Comparison of ENCODE assay signal across 12 cellular contexts in genomic region chr4:100508691-100509090, GRCh38. TPM values are rescaled to one million over a fixed set of nuclear protein-coding genes. Genes with fewer than 3 reads are reported as not detected.
"Had no signal": no experiment of that assay in that cellular context is flagged by ENCODE, and none has a peak within 500 bp of the region (broad histone marks: within the 10 kb centered on the region; RNA-seq: fewer than 3 reads in every experiment).

No MANE protein-coding gene starts in this region.

- FAIRE-seq: HepG2 had no signal

- H2AFZ ChIP-seq: GM23248 had no signal

- H3K4me1 Mint-ChIP-seq: IgD-negative memory B cell had no signal

- H3K36me3 ChIP-seq: HAP-1 had no signal

- H3K36me3 Mint-ChIP-seq: IgD-negative memory B cell had no signal

- H3K9ac ChIP-seq: GM23248 had no signal

- H3K4me3 Mint-ChIP-seq: HFFc6, IgD-negative memory B cell had no signal

- H3K27ac ChIP-seq: GM23248, HL-60 had no signal

- H3K27ac Mint-ChIP-seq: HFFc6, IgD-negative memory B cell had no signal

- H3K9me3 Mint-ChIP-seq: IgD-negative memory B cell had no signal

- ATAC-seq: HCT116, HepG2 had no signal

- H3K4me3 ChIP-seq: GM23248, HAP-1 had no signal

- H3K9me3 ChIP-seq: HAP-1 had no signal

- DNase-seq: GM23248, GOT3, H7, HFFc6, KBM-7 had no signal

RNA-seq across cellular contexts. Expression of gene EMCN, which starts 9.1 kb away (rescaled TPM):
- total RNA-seq: H4, H7, HepG2, HT1080 had no signal
- polyA plus RNA-seq: HepG2, IgD-negative memory B cell had no signal
